16 cellular contexts compared by ENCODE assay signal in the genomic region with DNA sequence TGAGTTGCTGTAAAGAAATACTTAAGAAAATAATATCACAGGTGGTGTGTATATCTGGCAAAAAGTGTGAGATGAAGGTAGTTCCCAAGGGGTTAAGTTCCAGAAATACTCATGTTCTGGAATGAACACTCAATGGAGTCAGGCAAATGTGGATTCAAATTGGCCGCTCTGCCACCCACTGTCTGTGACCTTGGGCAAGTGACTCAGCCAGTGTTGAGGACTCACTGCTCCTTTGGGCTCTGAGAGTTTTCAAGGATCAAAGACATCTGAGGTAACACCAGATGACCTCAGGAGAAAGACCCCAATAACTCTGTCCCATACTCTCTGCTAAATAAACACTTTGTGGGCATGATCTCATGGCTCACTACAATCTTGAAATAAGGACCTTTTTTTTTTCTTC. TPM values are rescaled to one million over a fixed set of nuclear protein-coding genes. Genes with fewer than 3 reads are reported as not detected.
"Had no signal": no experiment of that assay in that cellular context is flagged by ENCODE, and none has a peak within 500 bp of the region (broad histone marks: within the 10 kb centered on the region; RNA-seq: fewer than 3 reads in every experiment).

No MANE protein-coding gene starts in this region.

- H3K27me3 ChIP-seq: neural progenitor cell, pancreas, testis had no signal

- H2AFZ ChIP-seq: neural progenitor cell had no signal

- H3K36me3 ChIP-seq: gastroesophageal sphincter, neural progenitor cell, pancreas, WERI-Rb-1 had no signal

- H3K4me1 ChIP-seq: gastroesophageal sphincter, pancreas, testis had no signal

- H3K27ac ChIP-seq: coronary artery, gastroesophageal sphincter, neural progenitor cell, pancreas, testis, WERI-Rb-1 had no signal

- FAIRE-seq: endothelial cell of umbilical vein had no signal

- H3K9ac ChIP-seq: neural progenitor cell had no signal

- H3K9me3 ChIP-seq: pancreas, testis had no signal

- ATAC-seq: activated naive CD8-positive, alpha-beta T cell treated with anti-CD3 and anti-CD28 coated beads, Interleukin-2, amount 50 U/mL, for 24 hours; gastroesophageal sphincter; pancreas; stimulated activated naive CD8-positive, alpha-beta T cell treated with anti-CD3 and anti-CD28 coated beads, Interleukin-15, amount 100 ng/mL, for 72 hours had no signal

- DNase-seq: activated CD4-positive, alpha-beta T cell treated with anti-CD3 and anti-CD28 coated beads for 4 hours; activated naive CD4-positive, alpha-beta T cell treated with Interleukin-2 at 50 U/mL for 16 hours; activated naive CD8-positive, alpha-beta T cell treated with anti-CD3 and anti-CD28 coated beads, Interleukin-2, amount 50 U/mL, for 24 hours; central memory CD4-positive, alpha-beta T cell; effector CD4-positive, alpha-beta T cell; kidney glomerular epithelial cell; pancreas; stimulated activated CD4-positive, alpha-beta T cell treated with anti-CD3 and anti-CD28 coated beads, Interleukin-4, amount 100 ng/mL, for 4 hours; stimulated activated naive CD8-positive, alpha-beta T cell treated with anti-CD3 and anti-CD28 coated beads, Interleukin-15, amount 100 ng/mL, for 72 hours; T1000; testis; WERI-Rb-1 had no signal

- H3K4me2 ChIP-seq: neural progenitor cell had no signal

- H3K4me3 ChIP-seq: coronary artery, gastroesophageal sphincter, neural progenitor cell, pancreas, testis had no signal

RNA-seq across cellular contexts. Expression of a gene that starts 59.2 kb away (rescaled TPM):
- total RNA-seq: endothelial cell of umbilical vein had no signal
- polyA plus RNA-seq: endothelial cell of umbilical vein had no signal
